26 cellular contexts compared by ENCODE assay signal in the genomic region with DNA sequence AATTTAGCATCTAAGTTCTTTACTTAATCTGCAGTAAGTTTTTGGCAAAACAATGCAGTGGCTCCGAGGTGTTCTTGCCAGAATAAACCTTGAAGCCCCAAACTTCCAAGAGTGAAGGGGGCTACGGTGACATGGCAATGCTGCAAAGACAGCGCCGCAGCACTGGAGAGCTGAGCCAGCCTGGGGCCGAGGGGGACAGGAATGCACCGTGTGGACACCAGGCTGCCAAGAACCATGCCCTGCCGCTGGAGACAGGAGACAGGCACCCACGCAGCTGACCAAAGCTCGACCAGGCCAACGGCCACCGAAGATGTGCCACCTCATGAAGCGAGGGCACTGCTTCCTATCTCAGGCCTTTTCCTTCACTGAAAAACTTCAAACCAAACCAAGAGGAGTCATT. TPM values are rescaled to one million over a fixed set of nuclear protein-coding genes. Genes with fewer than 3 reads are reported as not detected.
"Had no signal": no experiment of that assay in that cellular context is flagged by ENCODE, and none has a peak within 500 bp of the region (broad histone marks: within the 10 kb centered on the region; RNA-seq: fewer than 3 reads in every experiment).

No MANE protein-coding gene starts in this region.

- H3K4me1 Mint-ChIP-seq: nephron progenitor cell; stimulated activated naive CD8-positive, alpha-beta T cell treated with anti-CD3 and anti-CD28 coated beads, Interleukin-15, amount 100 ng/mL, for 72 hours had no signal

- DNase-seq: central memory CD4-positive, alpha-beta T cell; colonic mucosa; effector CD8-positive, alpha-beta T cell; foreskin keratinocyte; heart left ventricle; left colon; mesendoderm; midbrain; naive thymus-derived CD4-positive, alpha-beta T cell; nephron progenitor cell; occipital lobe; spleen; stimulated activated naive CD4-positive, alpha-beta T cell; stimulated activated naive CD8-positive, alpha-beta T cell treated with anti-CD3 and anti-CD28 coated beads, Interleukin-15, amount 100 ng/mL, for 72 hours; transverse colon; upper lobe of right lung; uterus had no signal

- H3K4me3 Mint-ChIP-seq: dendritic cell treated with granulocyte-macrophage colony-stimulating factor and Interleukin-4, amounts not matched to agents 40 ng/mL and 50 ng/mL, for 4 days; naive thymus-derived CD4-positive, alpha-beta T cell; nephron progenitor cell; stimulated activated naive CD8-positive, alpha-beta T cell treated with anti-CD3 and anti-CD28 coated beads, Interleukin-15, amount 100 ng/mL, for 72 hours had no signal

- ATAC-seq: foreskin keratinocyte; gastroesophageal sphincter; heart left ventricle; left colon; naive thymus-derived CD4-positive, alpha-beta T cell; stimulated activated naive CD8-positive, alpha-beta T cell treated with anti-CD3 and anti-CD28 coated beads, Interleukin-15, amount 100 ng/mL, for 72 hours; upper lobe of right lung had no signal

- H3K27ac ChIP-seq: colonic mucosa, esophagus muscularis mucosa, foreskin keratinocyte, gastroesophageal sphincter, heart left ventricle, hepatocyte, pancreas, right atrium auricular region, skin epidermis, suprapubic skin, transverse colon, upper lobe of right lung, uterus had no signal

- H3K27ac Mint-ChIP-seq: progenitor cell of endocrine pancreas; stimulated activated naive CD8-positive, alpha-beta T cell treated with anti-CD3 and anti-CD28 coated beads, Interleukin-15, amount 100 ng/mL, for 72 hours had no signal

- H3K9me3 Mint-ChIP-seq: dendritic cell treated with granulocyte-macrophage colony-stimulating factor and Interleukin-4, amounts not matched to agents 40 ng/mL and 50 ng/mL, for 4 days; naive thymus-derived CD4-positive, alpha-beta T cell; nephron progenitor cell; stimulated activated naive CD8-positive, alpha-beta T cell treated with anti-CD3 and anti-CD28 coated beads, Interleukin-15, amount 100 ng/mL, for 72 hours had no signal

- H3K27me3 Mint-ChIP-seq: dendritic cell treated with granulocyte-macrophage colony-stimulating factor and Interleukin-4, amounts not matched to agents 40 ng/mL and 50 ng/mL, for 4 days; naive thymus-derived CD4-positive, alpha-beta T cell; progenitor cell of endocrine pancreas; stimulated activated naive CD8-positive, alpha-beta T cell treated with anti-CD3 and anti-CD28 coated beads, Interleukin-15, amount 100 ng/mL, for 72 hours had no signal

RNA-seq across cellular contexts. Expression of a gene that starts 31.7 kb away (rescaled TPM):
- total RNA-seq: foreskin keratinocyte had no signal
- polyA plus RNA-seq: foreskin keratinocyte had no signal
